In the genomic region with DNA sequence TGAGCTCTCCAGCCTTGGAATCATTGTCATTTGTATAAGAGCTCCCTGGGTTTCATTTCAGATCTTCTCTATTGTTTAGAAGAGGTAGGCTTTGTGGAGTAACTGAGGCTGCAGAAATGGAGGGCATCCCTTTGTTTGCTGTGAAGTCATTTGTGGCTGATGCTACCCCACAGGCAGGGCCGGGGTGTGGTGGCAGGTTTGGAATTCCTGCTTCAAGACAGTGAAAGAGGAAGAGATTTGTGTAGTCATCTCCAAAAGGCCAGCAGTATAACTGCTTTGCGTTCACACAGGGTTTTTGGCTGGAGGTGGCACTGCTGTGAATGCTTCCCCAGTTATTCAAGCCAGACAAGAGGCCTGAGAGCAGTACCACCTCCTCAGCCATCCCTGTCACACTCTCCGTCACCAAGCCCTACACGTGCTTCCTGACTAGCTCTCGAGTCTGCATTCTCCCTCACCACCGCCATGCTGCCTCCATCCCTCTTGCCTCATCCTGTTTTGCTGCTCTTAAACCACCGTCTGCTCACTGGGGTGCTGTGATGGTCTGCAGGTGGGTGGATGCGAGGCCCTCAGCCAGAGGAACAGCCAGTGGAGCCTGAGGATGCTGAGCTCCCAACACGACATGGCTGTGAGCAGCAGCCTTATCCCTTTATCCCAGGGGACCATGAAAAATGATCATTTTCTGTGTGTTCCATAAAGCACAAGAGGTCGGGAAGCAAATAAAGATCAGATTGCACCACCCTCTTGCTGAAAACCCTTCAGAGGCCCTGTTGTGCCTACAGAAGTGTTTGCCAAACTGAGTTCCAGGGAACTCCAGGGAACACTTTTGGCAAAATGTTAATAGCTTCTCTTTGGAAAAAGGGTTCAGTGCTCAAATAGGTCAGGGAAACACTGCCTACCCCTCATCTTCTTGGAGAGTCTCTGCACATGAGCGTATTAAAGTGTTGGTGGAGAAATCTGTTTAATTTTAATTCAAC, we compare ENCODE assay signal across 10 cellular contexts. TPM values are rescaled to one million over a fixed set of nuclear protein-coding genes. Genes with fewer than 3 reads are reported as not detected.
DNase-seq lines count a peak whose midpoint lies in the region; ATAC-seq, FAIRE-seq and TF ChIP-seq lines count a peak whose summit lies in the region.
"Had no signal": no experiment of that assay in that cellular context is flagged by ENCODE, and none has a peak within 500 bp of the region (broad histone marks: within the 10 kb centered on the region; RNA-seq: fewer than 3 reads in every experiment).

No MANE protein-coding gene starts in this region.

- no peak overlapping the region for H3K14ac ChIP-seq in H1 (ENCODE audit: insufficient read length)

- 70% methylated on average over 11 of the region's 11 CpGs; no CpG with 5 or more reads in 1 of the 2 experiments for WGBS in H1 (ENCODE audit: extremely low coverage in 1 of 2, insufficient coverage in 1 of 2, insufficient read length in 1 of 2, insufficient replicate concordance in 2 of 2, low coverage in 1 of 2, low lambda C conversion rate in 2 of 2, missing lambda C conversion rate in 1 of 2), 2 experiments

- TF ChIP-seq POLR2A in H1 (IDR thresholded peaks at IDR 0.05; ENCODE audit: control extremely low read depth in 1 of 2, low read depth in 2 of 2, low read length in 2 of 2): no peak

- ATAC-seq in stimulated activated memory B cell treated with anti-CD40 and anti-IgM and Interleukin-4, amounts not matched to agents 10 μg/mL and 1 μg/mL and 100 μg/mL, for 72 hours: peak; percentile 24
- no peak for ATAC-seq in HG02885 (IDR thresholded peaks at IDR 0.05; ENCODE audit: poor library complexity, unreplicated experiment)
- ATAC-seq in GM19455 (IDR thresholded peaks at IDR 0.05; ENCODE audit: unreplicated experiment): no peak

- H3K27ac Mint-ChIP-seq in activated naive CD4-positive, alpha-beta T cell treated with anti-CD3 and anti-CD28 coated beads, Interleukin-2, amount 10 ng/mL, durations not matched to agents 7 days and 5 days: no peak overlapping the region
- H3K27ac Mint-ChIP-seq in stimulated activated memory B cell treated with anti-CD40 and anti-IgM and Interleukin-4, amounts not matched to agents 10 μg/mL and 1 μg/mL and 100 μg/mL, for 72 hours: peak overlapping the region; percentile 67
- H3K27ac Mint-ChIP-seq: brain had no signal

- H3K18ac ChIP-seq in H1 (ENCODE audit: extremely low read depth, low read length): no peak overlapping the region

- POLR2A ChIA-PET in H1 (lab: Charles Lee; ENCODE audit: partially characterized antibody): interaction anchor here (0.8 kb wide), 1 partner anchor 25 kb away, joined by 3 read pairs; no protein-coding TSS in a partner anchor

- CTCF ChIA-PET in activated naive CD4-positive, alpha-beta T cell treated with anti-CD3 and anti-CD28 coated beads, Interleukin-2, amount 10 ng/mL, durations not matched to agents 7 days and 5 days (lab: Charles Lee): interaction anchor here (2.2 kb wide), 1 partner anchor 21 kb away, joined by 8 read pairs; no protein-coding TSS in a partner anchor
- CTCF ChIA-PET in H1 (lab: Charles Lee; ENCODE audit: partially characterized antibody): interaction anchor here (0.8 to 4.6 kb wide), 10 partner anchors 9 to 330 kb away, joined by 3 to 17 read pairs (median 5); a partner anchor contains a TSS

- H3K4me3 Mint-ChIP-seq in activated naive CD4-positive, alpha-beta T cell treated with anti-CD3 and anti-CD28 coated beads, Interleukin-2, amount 10 ng/mL, durations not matched to agents 7 days and 5 days: no peak overlapping the region
- H3K4me3 Mint-ChIP-seq in stimulated activated memory B cell treated with anti-CD40 and anti-IgM and Interleukin-4, amounts not matched to agents 10 μg/mL and 1 μg/mL and 100 μg/mL, for 72 hours: no peak overlapping the region
- H3K4me3 Mint-ChIP-seq: brain had no signal

- H2BK20ac ChIP-seq in H1 (ENCODE audit: low read length): no peak overlapping the region

- H3K36me3 Mint-ChIP-seq in activated naive CD4-positive, alpha-beta T cell treated with anti-CD3 and anti-CD28 coated beads, Interleukin-2, amount 10 ng/mL, durations not matched to agents 7 days and 5 days: peaks cover 30% of the 10 kb centered on the region
- H3K36me3 Mint-ChIP-seq in stimulated activated memory B cell treated with anti-CD40 and anti-IgM and Interleukin-4, amounts not matched to agents 10 μg/mL and 1 μg/mL and 100 μg/mL, for 72 hours: peaks cover 7% of the 10 kb centered on the region

- no peak overlapping the region for H4K8ac ChIP-seq in H1 (ENCODE audit: extremely low read depth, insufficient read depth, low read length)

- no peak overlapping the region for H4K5ac ChIP-seq in H1 (ENCODE audit: insufficient read length, low read depth, low read length)

- H2BK5ac ChIP-seq in H1 (ENCODE audit: low read depth, low read length): no peak overlapping the region

- no peaks in the 10 kb centered on the region for H3K9me3 Mint-ChIP-seq in activated naive CD4-positive, alpha-beta T cell treated with anti-CD3 and anti-CD28 coated beads, Interleukin-2, amount 10 ng/mL, durations not matched to agents 7 days and 5 days
- no peaks in the 10 kb centered on the region for H3K9me3 Mint-ChIP-seq in stimulated activated memory B cell treated with anti-CD40 and anti-IgM and Interleukin-4, amounts not matched to agents 10 μg/mL and 1 μg/mL and 100 μg/mL, for 72 hours
- H3K9me3 Mint-ChIP-seq: brain had no signal

- H3K4me1 Mint-ChIP-seq in activated naive CD4-positive, alpha-beta T cell treated with anti-CD3 and anti-CD28 coated beads, Interleukin-2, amount 10 ng/mL, durations not matched to agents 7 days and 5 days: peaks cover 56% of the 10 kb centered on the region
- peaks cover 39% of the 10 kb centered on the region for H3K4me1 Mint-ChIP-seq in stimulated activated memory B cell treated with anti-CD40 and anti-IgM and Interleukin-4, amounts not matched to agents 10 μg/mL and 1 μg/mL and 100 μg/mL, for 72 hours

- no peak overlapping the region for H3K23ac ChIP-seq in H1 (ENCODE audit: insufficient read length)

- no peak overlapping the region for H2BK15ac ChIP-seq in H1 (ENCODE audit: low read length)

- 0 out of 2 replicates have a peak overlapping the region, but pooled peaks have one; percentile 32 for H2AK5ac ChIP-seq in H1 (ENCODE audit: low read depth, low read length)

- no peaks in the 10 kb centered on the region for H3K23me2 ChIP-seq in H1 (ENCODE audit: low read depth, low read length)

- FAIRE-seq in H1 (lab: Jason Lieb, UNC): no peak

- no peaks in the 10 kb centered on the region for H3K27me3 ChIP-seq in H1 (replicated peaks in 1 of 4; ENCODE audit: control insufficient read depth in 3 of 4, extremely low read depth in 1 of 4, insufficient read depth in 3 of 4, low read length in 3 of 4)
- H3K27me3 ChIP-seq: BLaER1 had no signal

- no peak overlapping the region for H3K4me2 ChIP-seq in H1 (ENCODE audit: insufficient read depth in 1 of 2, low read depth in 2 of 2, low read length in 2 of 2)
- H3K4me2 ChIP-seq: BLaER1 had no signal

- H3K4ac ChIP-seq in H1 (replicated peaks; ENCODE audit: insufficient read length, low read depth, low read length): no peak overlapping the region

- H3K27me3 Mint-ChIP-seq in activated naive CD4-positive, alpha-beta T cell treated with anti-CD3 and anti-CD28 coated beads, Interleukin-2, amount 10 ng/mL, durations not matched to agents 7 days and 5 days: peaks cover 5% of the 10 kb centered on the region
- no peaks in the 10 kb centered on the region for H3K27me3 Mint-ChIP-seq in stimulated activated memory B cell treated with anti-CD40 and anti-IgM and Interleukin-4, amounts not matched to agents 10 μg/mL and 1 μg/mL and 100 μg/mL, for 72 hours

- H4K91ac ChIP-seq in H1 (replicated peaks; ENCODE audit: insufficient read length, low read length): no peak overlapping the region

- H2AFZ ChIP-seq in H1 (ENCODE audit: low read length): no peak overlapping the region

- no peak for TF ChIP-seq CTCF in H1 (IDR thresholded peaks at IDR 0.05; ENCODE audit: control extremely low read depth in 1 of 3, insufficient read depth in 1 of 3, low read depth in 1 of 3, low read length in 3 of 3)

- H3K9ac ChIP-seq in H1 (replicated peaks in 1 of 4; ENCODE audit: extremely low read depth in 1 of 4, low read depth in 3 of 4, low read length in 3 of 4): no peak overlapping the region
- H3K9ac ChIP-seq: BLaER1 had no signal

- TF ChIP-seq EP300 in H1 (IDR thresholded peaks at IDR 0.05; ENCODE audit: borderline replicate concordance in 1 of 2, low read depth in 2 of 2, low read length in 2 of 2): no peak

- H3K4me3 ChIP-seq in H1 (ENCODE audit: extremely low read depth in 1 of 4, insufficient read depth in 2 of 4, low read depth in 3 of 4, low read length in 4 of 4): no peak overlapping the region
- H3K4me3 ChIP-seq: BLaER1 had no signal

- no peaks in the 10 kb centered on the region for H3K79me1 ChIP-seq in H1 (ENCODE audit: low read depth, low read length)

- no peak overlapping the region for H3K27ac ChIP-seq in H1 (ENCODE audit: low read depth, low read length)
- H3K27ac ChIP-seq: BLaER1 had no signal

- DNase-seq in activated naive CD4-positive, alpha-beta T cell treated with anti-CD3 and anti-CD28 coated beads, Interleukin-2, amount 10 ng/mL, durations not matched to agents 7 days and 5 days: peak; percentile 26
- no peak for DNase-seq in activated naive CD4-positive, alpha-beta T cell (lab: John Stamatoyannopoulos, UW)
- DNase-seq in T follicular helper cell (ENCODE audit: low read depth) (peak; percentile 5), H1 (ENCODE audit: low read depth in 1 of 2, low spot score in 2 of 2) (no peak), hepatic stellate cell (ENCODE audit: low spot score) (no peak)

- H3K4me1 ChIP-seq in H1 (replicated peaks in 1 of 4; ENCODE audit: control insufficient read depth in 3 of 4, insufficient read depth in 4 of 4, low read length in 3 of 4): peaks cover 0 to 10% (median 1%) of the 10 kb centered on the region in 4 experiments; a peak in 5 of 7 replicates

- no peaks in the 10 kb centered on the region for H3K9me3 ChIP-seq in H1 (ENCODE audit: insufficient read depth in 2 of 2, low read depth in 1 of 2, low read length in 1 of 2)
- H3K9me3 ChIP-seq: BLaER1 had no signal

- no peaks in the 10 kb centered on the region for H3K79me2 ChIP-seq in H1 (ENCODE audit: control insufficient read depth in 1 of 2, insufficient read depth in 2 of 2, low read length in 2 of 2)

- no peak overlapping the region for H2BK12ac ChIP-seq in H1 (ENCODE audit: low read depth, low read length)

- H3K36me3 ChIP-seq in H1 (ENCODE audit: control insufficient read depth in 2 of 4, insufficient read depth in 4 of 4, low read length in 3 of 4): no peaks in the 10 kb centered on the region
- H3K36me3 ChIP-seq: BLaER1 had no signal

- TF ChIP-seq RAD21 in H1 (IDR thresholded peaks at IDR 0.05 in 1 of 2, conservative IDR thresholded peaks at IDR 0.05 in 1 of 2; ENCODE audit: low read depth in 2 of 2, low read length in 2 of 2): no peak

- no peak overlapping the region for H3K56ac ChIP-seq in H1 (replicated peaks; ENCODE audit: insufficient read length, low read depth, low read length)

- no peaks in the 10 kb centered on the region for H4K20me1 ChIP-seq in H1 (replicated peaks in 1 of 2; ENCODE audit: control insufficient read depth in 1 of 2, insufficient read depth in 2 of 2, low read length in 2 of 2)
- H4K20me1 ChIP-seq: BLaER1 had no signal

- no peak overlapping the region for H2BK120ac ChIP-seq in H1 (replicated peaks; ENCODE audit: low read depth, low read length)

RNA-seq across cellular contexts. Expression of a gene that starts 24.1 kb away (rescaled TPM):
- 4.3 and 4.4 TPM in 2 replicates for total RNA-seq in H1 (2021; fragmentation: NEBNext Ultra II Directional; extraction: Animal tissue kit (Norgen Biotek cat#: 25700))
- polyA plus RNA-seq in H1 (2011; rRNA removed): 1.6 and 1.7 TPM in 2 replicates
- polyA plus RNA-seq in H1 (2011; cell fraction: cytosol; rRNA removed): 2.8 TPM
- polyA plus RNA-seq in H1 (2011; cell fraction: nucleus; rRNA removed): 3.8 TPM
- 1.9 to 4.6 TPM (median 2.5 TPM) in 4 replicates for polyA plus RNA-seq in H1 (2012, experiment 1 of 2)
- 0.87 TPM for polyA plus RNA-seq in H1 (2012, experiment 2 of 2)
- 3.4 TPM for polyA plus RNA-seq in H1 (2013, experiment 1 of 2)
- polyA plus RNA-seq in H1 (2013, experiment 2 of 2): 3.7 TPM
- polyA minus RNA-seq in H1 (2011; rRNA and poly(A)+ RNA removed): 4.3 and 6.5 TPM in 2 replicates
- 2.1 TPM for polyA minus RNA-seq in H1 (2011; cell fraction: cytosol; rRNA and poly(A)+ RNA removed)
- 6.7 TPM for polyA minus RNA-seq in H1 (2011; cell fraction: nucleus; rRNA and poly(A)+ RNA removed)

Comparison
In these comparisons a context has a peak if more than half of its experiments do, and no peak if none do; other contexts are left out.
1. DNase-seq: peak in activated naive CD4-positive, alpha-beta T cell treated with anti-CD3 and anti-CD28 coated beads, Interleukin-2, amount 10 ng/mL, durations not matched to agents 7 days and 5 days (single experiment) and T follicular helper cell (single experiment); none in activated naive CD4-positive, alpha-beta T cell (0 of 4), H1 (0 of 2) and hepatic stellate cell (single experiment).